Comparison of ENCODE assay signal across 8 cellular contexts in the genomic region with DNA sequence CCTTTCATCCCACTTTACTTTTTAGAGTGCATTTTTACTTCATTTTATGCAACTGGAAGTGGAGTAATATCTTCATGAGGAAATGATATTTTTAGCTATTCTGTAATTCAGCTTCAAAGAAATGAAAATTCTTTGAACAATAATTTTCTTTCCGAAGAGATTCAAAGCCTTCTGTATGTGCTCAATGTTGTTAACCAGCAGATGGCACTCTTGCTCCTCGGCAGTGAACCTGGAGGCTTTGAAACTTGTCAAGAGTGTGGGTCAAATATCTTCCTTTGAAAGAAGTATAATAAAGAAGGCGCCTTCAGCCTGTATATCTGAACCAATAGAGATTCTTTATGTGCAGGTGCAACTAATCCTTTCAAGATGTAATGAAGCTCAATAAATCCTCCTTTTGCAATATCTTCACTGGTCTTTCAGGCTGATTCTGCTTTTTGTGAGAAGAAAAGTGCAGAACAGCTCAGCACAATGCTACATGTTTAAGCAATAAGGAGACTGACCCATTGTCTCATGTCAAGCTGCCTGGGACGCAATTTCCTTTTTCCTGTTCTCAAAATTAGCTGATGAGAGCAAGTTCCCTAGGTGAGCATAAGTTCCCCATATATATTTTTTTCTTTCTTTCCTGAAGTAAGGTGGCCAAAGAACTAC.
DNase-seq lines count a peak whose midpoint lies in the region; ATAC-seq and TF ChIP-seq lines count a peak whose summit lies in the region.

No MANE protein-coding gene starts in this region.

- no peaks in the 10 kb centered on the region for H3K4me1 ChIP-seq in esophagus squamous epithelium
- no peaks in the 10 kb centered on the region for H3K4me1 ChIP-seq in upper lobe of right lung

- POLR2A ChIA-PET in activated CD4-positive, alpha-beta memory T cell treated with anti-CD3 and anti-CD28 coated beads, Interleukin-2, amount 10 ng/mL, durations not matched to agents 7 days and 5 days (lab: Charles Lee): no interaction called here

- no peaks in the 10 kb centered on the region for H3K36me3 Mint-ChIP-seq in activated CD4-positive, alpha-beta memory T cell treated with anti-CD3 and anti-CD28 coated beads, Interleukin-2, amount 10 ng/mL, durations not matched to agents 7 days and 5 days (ENCODE audit: low read depth)
- no peaks in the 10 kb centered on the region for H3K36me3 Mint-ChIP-seq in nephron (ENCODE audit: low read depth)

- H3K9me3 Mint-ChIP-seq in activated CD4-positive, alpha-beta memory T cell treated with anti-CD3 and anti-CD28 coated beads, Interleukin-2, amount 10 ng/mL, durations not matched to agents 7 days and 5 days: no peaks in the 10 kb centered on the region
- no peaks in the 10 kb centered on the region for H3K9me3 Mint-ChIP-seq in nephron

- H3K9me3 ChIP-seq in esophagus squamous epithelium (no peaks in the 10 kb centered on the region), upper lobe of right lung (no peaks in the 10 kb centered on the region)

- intact Hi-C loops in esophagus squamous epithelium (cut with DNase I): loop anchor here (10.0 kb wide), 1 partner anchor 1089 kb away; no protein-coding TSS in a partner anchor
- intact Hi-C loops in upper lobe of right lung (cut with DNase I): no loop called here

- H3K27ac Mint-ChIP-seq in activated CD4-positive, alpha-beta memory T cell treated with anti-CD3 and anti-CD28 coated beads, Interleukin-2, amount 10 ng/mL, durations not matched to agents 7 days and 5 days: no peak overlapping the region
- H3K27ac Mint-ChIP-seq in nephron: peak overlapping the region; percentile 16 to 61 (median 20)

- no peaks in the 10 kb centered on the region for H3K27me3 ChIP-seq in esophagus squamous epithelium
- H3K27me3 ChIP-seq in upper lobe of right lung: no peaks in the 10 kb centered on the region

- H3K27me3 Mint-ChIP-seq in activated CD4-positive, alpha-beta memory T cell treated with anti-CD3 and anti-CD28 coated beads, Interleukin-2, amount 10 ng/mL, durations not matched to agents 7 days and 5 days: no peaks in the 10 kb centered on the region
- H3K27me3 Mint-ChIP-seq in nephron (ENCODE audit: low read depth): no peaks in the 10 kb centered on the region

- CTCF ChIA-PET in activated CD4-positive, alpha-beta memory T cell treated with anti-CD3 and anti-CD28 coated beads, Interleukin-2, amount 10 ng/mL, durations not matched to agents 7 days and 5 days (lab: Charles Lee): interaction anchor here (0.8 to 2.0 kb wide), 7 partner anchors 8 to 1098 kb away, joined by 3 to 10 read pairs (median 3); no protein-coding TSS in a partner anchor

- WGBS in esophagus squamous epithelium, 2 donors: 8 to 16% methylated on average over 4 of the region's 4 CpGs

- H3K27ac ChIP-seq in esophagus squamous epithelium: no peak overlapping the region
- H3K27ac ChIP-seq in upper lobe of right lung: no peak overlapping the region

- no peaks in the 10 kb centered on the region for H3K4me1 Mint-ChIP-seq in activated CD4-positive, alpha-beta memory T cell treated with anti-CD3 and anti-CD28 coated beads, Interleukin-2, amount 10 ng/mL, durations not matched to agents 7 days and 5 days
- H3K4me1 Mint-ChIP-seq in nephron: peaks cover 4% of the 10 kb centered on the region

- DNase-seq in DMS 273 treated with DMSO at 0.1 percent for 48 hours (lab: John Stamatoyannopoulos, UW) (peak; percentile 57), NCI-H526 treated with DMSO at 0.1 percent for 48 hours (lab: John Stamatoyannopoulos, UW) (peak; percentile 33), esophagus squamous epithelium (lab: John Stamatoyannopoulos, UW) (no peak), upper lobe of right lung (no peak)
- DNase-seq in activated CD4-positive, alpha-beta memory T cell treated with anti-CD3 and anti-CD28 coated beads, Interleukin-2, amount 10 ng/mL, durations not matched to agents 7 days and 5 days: peak; percentile 41

- H3K4me3 ChIP-seq in esophagus squamous epithelium: no peak overlapping the region
- H3K4me3 ChIP-seq in upper lobe of right lung: no peak overlapping the region

- ATAC-seq in GM19438 (IDR thresholded peaks at IDR 0.05; ENCODE audit: low read depth, unreplicated experiment): peak; percentile 76
- ATAC-seq in HG03460 (IDR thresholded peaks at IDR 0.05; ENCODE audit: unreplicated experiment): peak; percentile 78
- peak; percentile 82 for ATAC-seq in upper lobe of right lung

- TF ChIP-seq CTCF in esophagus squamous epithelium (IDR thresholded peaks at IDR 0.05) (peak; percentile 34 to 76 (median 58)), nephron (IDR thresholded peaks at IDR 0.05; ENCODE audit: unreplicated experiment in 3 of 3) (peak; percentile 84 to 92 (median 85)), upper lobe of right lung (IDR thresholded peaks at IDR 0.05) (peak; percentile 85)

- H3K36me3 ChIP-seq in esophagus squamous epithelium (no peaks in the 10 kb centered on the region), upper lobe of right lung (no peaks in the 10 kb centered on the region)

- no peak overlapping the region for H3K4me3 Mint-ChIP-seq in activated CD4-positive, alpha-beta memory T cell treated with anti-CD3 and anti-CD28 coated beads, Interleukin-2, amount 10 ng/mL, durations not matched to agents 7 days and 5 days
- H3K4me3 Mint-ChIP-seq in nephron: no peak overlapping the region

- no peak for TF ChIP-seq POLR2A in esophagus squamous epithelium (IDR thresholded peaks at IDR 0.05)

Comparison
In these comparisons a context has a peak if more than half of its experiments do, and no peak if none do; other contexts are left out.
1. DNase-seq: peak in DMS 273 treated with DMSO at 0.1 percent for 48 hours (single experiment), NCI-H526 treated with DMSO at 0.1 percent for 48 hours (single experiment) and activated CD4-positive, alpha-beta memory T cell treated with anti-CD3 and anti-CD28 coated beads, Interleukin-2, amount 10 ng/mL, durations not matched to agents 7 days and 5 days (single experiment); none in esophagus squamous epithelium (single experiment) and upper lobe of right lung (single experiment).
2. Peak in every context shown above with its lines, with median percentiles within 50 percentile points of each other: ATAC-seq and CTCF ChIP-seq.